In the genomic region with DNA sequence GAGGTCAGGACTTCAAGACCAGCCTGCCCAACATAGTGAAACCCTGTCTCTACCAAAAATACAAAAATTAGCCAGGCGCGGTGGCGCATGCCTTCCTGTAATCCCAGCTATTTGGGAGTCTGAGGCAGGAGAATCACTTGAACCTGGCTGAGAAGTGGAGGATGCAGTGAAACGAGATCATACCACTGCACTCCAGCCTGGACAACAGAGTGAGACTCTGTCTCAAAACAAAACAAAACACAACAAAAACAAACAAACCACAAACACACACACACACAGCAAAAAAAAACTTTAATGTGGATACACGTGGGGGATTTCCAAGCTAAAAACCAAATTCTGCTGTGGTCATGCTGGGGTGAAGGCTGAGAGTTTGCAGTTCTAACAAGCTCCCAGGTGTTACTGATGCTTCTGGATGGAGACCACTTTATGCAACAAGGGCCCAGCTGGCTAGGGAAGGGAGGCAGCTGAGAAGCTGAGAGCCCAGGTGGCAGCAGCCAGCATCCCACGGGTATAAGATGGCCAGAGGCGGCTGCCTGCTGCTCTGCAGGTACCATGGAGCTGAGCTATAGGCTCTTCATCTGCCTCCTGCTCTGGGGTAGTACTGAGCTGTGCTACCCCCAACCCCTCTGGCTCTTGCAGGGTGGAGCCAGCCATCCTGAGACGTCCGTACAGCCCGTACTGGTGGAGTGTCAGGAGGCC, we compare ENCODE assay signal across 11 cellular contexts. TPM values are rescaled to one million over a fixed set of nuclear protein-coding genes. Genes with fewer than 3 reads are reported as not detected.
DNase-seq lines count a peak whose midpoint lies in the region; ATAC-seq and TF ChIP-seq lines count a peak whose summit lies in the region.
"Had no signal": no experiment of that assay in that cellular context is flagged by ENCODE, and none has a peak within 500 bp of the region (broad histone marks: within the 10 kb centered on the region; RNA-seq: fewer than 3 reads in every experiment).

A gene (plus strand): TSS at position 538 of the 699 bp plus-strand sequence. CDS start 15 bp downstream, at position 553.

- H3K4me3 ChIP-seq in heart left ventricle = no peak within 1 kb of the TSS

- peak; percentile 66 for ATAC-seq in GM21515 (IDR thresholded peaks at IDR 0.05; ENCODE audit: unreplicated experiment)
- ATAC-seq in foreskin keratinocyte = no peak
- ATAC-seq in heart left ventricle = no peak
- ATAC-seq in Right ventricle myocardium superior (ENCODE audit: poor library complexity) = no peak

- no peak for TF ChIP-seq CTCF in foreskin keratinocyte (conservative IDR thresholded peaks at IDR 0.05)
- no peak for TF ChIP-seq CTCF in heart left ventricle (IDR thresholded peaks at IDR 0.05)

- no peaks in the 10 kb centered on the region for H3K36me3 ChIP-seq in heart left ventricle

- peaks cover 0 to 11% (median 0%) of the 10 kb centered on the region in 12 donors for H3K9me3 ChIP-seq in heart left ventricle

- peak; percentile 47 for DNase-seq in DMS 273 (lab: John Stamatoyannopoulos, UW; ENCODE audit: unreplicated experiment)
- peak; percentile 23 to 82 for DNase-seq in NCI-H524 (lab: John Stamatoyannopoulos, UW)
- peak in 1 of 2 donors; percentile 37 for DNase-seq in foreskin keratinocyte
- DNase-seq in heart left ventricle = no peak
- no peak for DNase-seq in NCI-H1417 treated with DMSO at 0.1 percent for 48 hours (lab: John Stamatoyannopoulos, UW)
- DNase-seq in Right ventricle myocardium superior = no peak
- no peak for DNase-seq in AG20443 (ENCODE audit: low spot score)
- DNase-seq: activated CD4-positive, alpha-beta T cell treated with anti-CD3 and anti-CD28 coated beads for 4 hours; left cardiac atrium; stimulated activated CD4-positive, alpha-beta T cell treated with anti-CD3 and anti-CD28 coated beads, Interleukin-1b, Interleukin-23, amount 100 ng/mL, for 48 hours had no signal

- H3K27me3 ChIP-seq in foreskin keratinocyte = no peaks in the 10 kb centered on the region
- no peaks in the 10 kb centered on the region for H3K27me3 ChIP-seq in heart left ventricle

- intact Hi-C loops in heart left ventricle (cut with DNase I) (no loop called here), Right ventricle myocardium superior (cut with DNase I) (no loop called here)

- 88 to 91% (median 90%) methylated on average over 9 to 10 of the region's 10 CpGs for WGBS in heart left ventricle, 4 donors

- H3K27ac ChIP-seq in foreskin keratinocyte (peak within 1 kb of the TSS; percentile 96), heart left ventricle (no peak within 1 kb of the TSS)

- TF ChIP-seq POLR2A in heart left ventricle (IDR thresholded peaks at IDR 0.05) = no peak

- H3K4me1 ChIP-seq in foreskin keratinocyte = peaks cover 38% of the 10 kb centered on the region
- H3K4me1 ChIP-seq in heart left ventricle = peaks cover 0 to 8% (median 0%) of the 10 kb centered on the region in 12 donors

RNA-seq across cellular contexts. Expression of the gene that starts here (rescaled TPM):
- total RNA-seq in foreskin keratinocyte (7.8 and 10.2 TPM in 2 replicates), heart left ventricle (1 to 10 TPM in 1 of 9 donors, under 1 TPM in 5, not detected in 3; 0.24 to 8.1 (median 0.64) TPM), Right ventricle myocardium superior (not detected)
- polyA plus RNA-seq in foreskin keratinocyte (9.8 and 10.3 TPM in 2 replicates), heart left ventricle (1 to 10 TPM in 1 of 2 donors, under 1 TPM in 1; 0.53 to 1.3 TPM)

Comparison
In these comparisons a context has a peak if more than half of its experiments do, and no peak if none do; other contexts are left out.
1. DNase-seq: peak in DMS 273 (single experiment) and NCI-H524 (2 of 2); none in heart left ventricle (0 of 5), NCI-H1417 treated with DMSO at 0.1 percent for 48 hours (single experiment), Right ventricle myocardium superior (single experiment) and AG20443 (single experiment).